ENCODE assay signal across 25 cellular contexts in genomic region chr3:151560750-151561149, GRCh38.
DNase-seq lines count a peak whose midpoint lies in the region; ATAC-seq, FAIRE-seq and TF ChIP-seq lines count a peak whose summit lies in the region.
"Had no signal": no experiment of that assay in that cellular context is flagged by ENCODE, and none has a peak within 500 bp of the region (broad histone marks: within the 10 kb centered on the region; RNA-seq: fewer than 3 reads in every experiment).

No MANE protein-coding gene starts in this region.

- no peak for TF ChIP-seq EP300 in esophagus muscularis mucosa (IDR thresholded peaks at IDR 0.05)

- WGBS in esophagus muscularis mucosa = 36% methylated on average over 2 of the region's 2 CpGs

- H3K36me3 Mint-ChIP-seq in activated CD8-positive, alpha-beta T cell treated with anti-CD3 and anti-CD28 coated beads, Interleukin-2, amount 10 ng/mL, durations not matched to agents 7 days and 5 days (ENCODE audit: low read depth) = no peaks in the 10 kb centered on the region
- H3K36me3 Mint-ChIP-seq: CD4-positive, alpha-beta memory T cell had no signal

- peak; percentile 13 for DNase-seq in GM03348 (ENCODE audit: low spot score)
- DNase-seq in SK-N-MC (ENCODE audit: low read depth, low spot score) = no peak
- DNase-seq in endothelial cell of umbilical vein (ENCODE audit: low read depth, low spot score) = no peak
- DNase-seq in foreskin melanocyte = peak; percentile 18
- no peak for DNase-seq in RCC 7860 (ENCODE audit: low spot score)
- no peak for DNase-seq in activated CD8-positive, alpha-beta T cell treated with anti-CD3 and anti-CD28 coated beads, Interleukin-2, amount 10 ng/mL, durations not matched to agents 7 days and 5 days
- no peak for DNase-seq in esophagus muscularis mucosa (ENCODE audit: extremely low spot score)
- DNase-seq: CD4-positive, alpha-beta memory T cell; COR-L47; DMS79; EL; GDM1; H9; MM.1S; NCI-H1694; NCI-H2029 treated with DMSO at 0.1 percent for 48 hours; NCI-H446 treated with DMSO at 0.1 percent for 48 hours; NCI-H526; PC-9; SHP77 had no signal

- TF ChIP-seq CTCF in endothelial cell of umbilical vein (IDR thresholded peaks at IDR 0.05; ENCODE audit: extremely low read depth in 1 of 2, insufficient read depth in 1 of 2, low read depth in 1 of 2, low read length in 2 of 2) (no peak), esophagus muscularis mucosa (IDR thresholded peaks at IDR 0.05) (no peak)

- no peak for ATAC-seq in activated CD8-positive, alpha-beta T cell treated with anti-CD3 and anti-CD28 coated beads, Interleukin-2, amount 10 ng/mL, durations not matched to agents 7 days and 5 days
- no peak for ATAC-seq in esophagus mucosa

- H3K4me1 Mint-ChIP-seq in activated CD8-positive, alpha-beta T cell treated with anti-CD3 and anti-CD28 coated beads, Interleukin-2, amount 10 ng/mL, durations not matched to agents 7 days and 5 days (ENCODE audit: low read depth) = no peaks in the 10 kb centered on the region

- H4K20me1 ChIP-seq in endothelial cell of umbilical vein (replicated peaks; ENCODE audit: control insufficient read depth, extremely low read depth, insufficient read depth, low read length) = no peaks in the 10 kb centered on the region
- H4K20me1 ChIP-seq: BLaER1 treated with 17β-estradiol and CSF1 and Interleukin-3, amounts not matched to agents 10 nM and 100 nM had no signal

- POLR2A ChIA-PET in endothelial cell of umbilical vein (lab: Charles Lee) = no interaction called here
- POLR2A ChIA-PET in activated CD8-positive, alpha-beta T cell treated with anti-CD3 and anti-CD28 coated beads, Interleukin-2, amount 10 ng/mL, durations not matched to agents 7 days and 5 days (lab: Charles Lee) = no interaction called here

- peak; percentile 15 for FAIRE-seq in endothelial cell of umbilical vein (lab: Jason Lieb, UNC)
- FAIRE-seq in RCC 7860 (lab: Jason Lieb, UNC) = no peak
- FAIRE-seq: GM12891, HTR-8/SVneo had no signal

- H3K4me2 ChIP-seq in endothelial cell of umbilical vein (ENCODE audit: insufficient read depth, low read length) = no peak overlapping the region
- H3K4me2 ChIP-seq: BLaER1 treated with 17β-estradiol and CSF1 and Interleukin-3, amounts not matched to agents 10 nM and 100 nM; PC-9 had no signal

- peaks cover 4% of the 10 kb centered on the region for H3K27me3 Mint-ChIP-seq in activated CD8-positive, alpha-beta T cell treated with anti-CD3 and anti-CD28 coated beads, Interleukin-2, amount 10 ng/mL, durations not matched to agents 7 days and 5 days (ENCODE audit: low read depth)

- no peak overlapping the region for H3K4me3 Mint-ChIP-seq in activated CD8-positive, alpha-beta T cell treated with anti-CD3 and anti-CD28 coated beads, Interleukin-2, amount 10 ng/mL, durations not matched to agents 7 days and 5 days
- H3K4me3 Mint-ChIP-seq: CD4-positive, alpha-beta memory T cell; H9 had no signal

- H3K79me2 ChIP-seq in endothelial cell of umbilical vein (ENCODE audit: control insufficient read depth, insufficient read depth, low read length) = no peaks in the 10 kb centered on the region

- dilution Hi-C loops in endothelial cell of umbilical vein (cut with MboI; ENCODE audit: extremely low pct_ligation_motif_present, low sequenced_read_pairs) = no loop called here

- H3K27ac Mint-ChIP-seq in activated CD8-positive, alpha-beta T cell treated with anti-CD3 and anti-CD28 coated beads, Interleukin-2, amount 10 ng/mL, durations not matched to agents 7 days and 5 days = no peak overlapping the region
- H3K27ac Mint-ChIP-seq: H9 had no signal

- H3K9me3 ChIP-seq in SK-N-MC (ENCODE audit: low read depth, low read length) (no peaks in the 10 kb centered on the region), endothelial cell of umbilical vein (replicated peaks; ENCODE audit: control insufficient read depth, insufficient read depth, low read length) (no peaks in the 10 kb centered on the region), esophagus muscularis mucosa (no peaks in the 10 kb centered on the region)

- H3K36me3 ChIP-seq in SK-N-MC (ENCODE audit: insufficient read depth, low read length) (no peaks in the 10 kb centered on the region), endothelial cell of umbilical vein (ENCODE audit: control insufficient read depth in 2 of 2, extremely low read depth in 1 of 2, insufficient read depth in 2 of 2, low read length in 2 of 2) (no peaks in the 10 kb centered on the region), esophagus muscularis mucosa (no peaks in the 10 kb centered on the region)
- H3K36me3 ChIP-seq: BLaER1 treated with 17β-estradiol and CSF1 and Interleukin-3, amounts not matched to agents 10 nM and 100 nM had no signal

- H3K27me3 ChIP-seq in endothelial cell of umbilical vein (ENCODE audit: control insufficient read depth in 2 of 2, insufficient read depth in 2 of 2, low read length in 2 of 2) (no peaks in the 10 kb centered on the region), esophagus muscularis mucosa (no peaks in the 10 kb centered on the region)
- H3K27me3 ChIP-seq: BLaER1 treated with 17β-estradiol and CSF1 and Interleukin-3, amounts not matched to agents 10 nM and 100 nM had no signal

- BruUV-seq in endothelial cell of umbilical vein (replicated peaks; lab: Mats Ljungman, UMichigan) = no TSS peak

- H3K9ac ChIP-seq in SK-N-MC (ENCODE audit: insufficient read length) (peak overlapping the region; percentile 0), endothelial cell of umbilical vein (replicated peaks; ENCODE audit: extremely low read depth, insufficient read depth, low read length) (no peak overlapping the region)
- H3K9ac ChIP-seq: BLaER1 treated with 17β-estradiol and CSF1 and Interleukin-3, amounts not matched to agents 10 nM and 100 nM had no signal

- TF ChIP-seq POLR2A in endothelial cell of umbilical vein (IDR thresholded peaks at IDR 0.05; ENCODE audit: low read depth, low read length) = no peak
- no peak for TF ChIP-seq POLR2A in esophagus muscularis mucosa (IDR thresholded peaks at IDR 0.05; ENCODE audit: low read depth)

- no peak overlapping the region for H2AFZ ChIP-seq in endothelial cell of umbilical vein (ENCODE audit: low read depth, low read length)
- H2AFZ ChIP-seq: PC-9 had no signal

- CTCF ChIA-PET in endothelial cell of umbilical vein (lab: Charles Lee) = no interaction called here
- CTCF ChIA-PET in activated CD8-positive, alpha-beta T cell treated with anti-CD3 and anti-CD28 coated beads, Interleukin-2, amount 10 ng/mL, durations not matched to agents 7 days and 5 days (lab: Charles Lee) = no interaction called here

- H3K4me1 ChIP-seq in endothelial cell of umbilical vein (ENCODE audit: control insufficient read depth, extremely low read depth, insufficient read depth, low read length) (no peaks in the 10 kb centered on the region), esophagus muscularis mucosa (peaks cover 0 to 44% (median 29%) of the 10 kb centered on the region in 4 donors)

- no peaks in the 10 kb centered on the region for H3K9me3 Mint-ChIP-seq in activated CD8-positive, alpha-beta T cell treated with anti-CD3 and anti-CD28 coated beads, Interleukin-2, amount 10 ng/mL, durations not matched to agents 7 days and 5 days (ENCODE audit: insufficient read depth)
- H3K9me3 Mint-ChIP-seq: CD4-positive, alpha-beta memory T cell; H9 had no signal

- H3K4me3 ChIP-seq in SK-N-MC = peak overlapping the region; percentile 13; the same call in 1 of the 2 replicates
- H3K4me3 ChIP-seq in endothelial cell of umbilical vein (replicated peaks in 1 of 3; ENCODE audit: insufficient read depth in 1 of 3, low read depth in 1 of 3, low read length in 3 of 3) = no peak overlapping the region
- no peak overlapping the region for H3K4me3 ChIP-seq in esophagus muscularis mucosa
- H3K4me3 ChIP-seq: BLaER1 treated with 17β-estradiol and CSF1 and Interleukin-3, amounts not matched to agents 10 nM and 100 nM; PC-9 had no signal

- H3K27ac ChIP-seq in SK-N-MC = peak overlapping the region; percentile 55
- no peak overlapping the region for H3K27ac ChIP-seq in endothelial cell of umbilical vein (ENCODE audit: insufficient read depth, low read depth, low read length)
- H3K27ac ChIP-seq in esophagus muscularis mucosa (replicated peaks in 1 of 4) = peak overlapping the region in 1 of 4 donors; percentile 15
- H3K27ac ChIP-seq: BLaER1 treated with 17β-estradiol and CSF1 and Interleukin-3, amounts not matched to agents 10 nM and 100 nM; PC-9; RWPE1 had no signal

- intact Hi-C loops in endothelial cell of umbilical vein (cut with micrococcal nuclease) (no loop called here), esophagus muscularis mucosa (cut with DNase I) (no loop called here)

- no peaks in the 10 kb centered on the region for H3K9me1 ChIP-seq in endothelial cell of umbilical vein (replicated peaks; ENCODE audit: control insufficient read depth, extremely low read depth, insufficient read depth, low read length)

TF ChIP-seq in endothelial cell of umbilical vein, 7 proteins besides CTCF, POLR2A, EP300 and RAD21:
- TF ChIP-seq FOS (IDR thresholded peaks at IDR 0.05; ENCODE audit: borderline replicate concordance, insufficient read depth, low read length) (no peak), MYC (IDR thresholded peaks at IDR 0.05; ENCODE audit: low read depth, low read length) (no peak), JUN (IDR thresholded peaks at IDR 0.05; ENCODE audit: borderline replicate concordance, insufficient read depth, insufficient read length, low read depth) (no peak), GATA2 (IDR thresholded peaks at IDR 0.05; ENCODE audit: insufficient read depth, insufficient read length, low read depth, low read length) (no peak), EZH2 (IDR thresholded peaks at IDR 0.05; ENCODE audit: borderline replicate concordance, low read depth, low read length, severe bottlenecking) (no peak), POLR2AphosphoS5 (IDR thresholded peaks at IDR 0.05; ENCODE audit: insufficient read depth, low read depth, low read length) (no peak), MAX (IDR thresholded peaks at IDR 0.05; ENCODE audit: insufficient read depth, insufficient read length) (no peak)

Comparison
In these comparisons a context has a peak if more than half of its experiments do, and no peak if none do; other contexts are left out.
1. DNase-seq: peak in GM03348 (single experiment) and foreskin melanocyte (single experiment); none in SK-N-MC (single experiment), endothelial cell of umbilical vein (single experiment), RCC 7860 (single experiment), activated CD8-positive, alpha-beta T cell treated with anti-CD3 and anti-CD28 coated beads, Interleukin-2, amount 10 ng/mL, durations not matched to agents 7 days and 5 days (single experiment) and esophagus muscularis mucosa (single experiment).